14 cellular contexts compared by ENCODE assay signal in genomic region chr21:37358392-37358791, GRCh38. TPM values are rescaled to one million over a fixed set of nuclear protein-coding genes. Genes with fewer than 3 reads are reported as not detected.
A peak's percentile ranks its signal among the peaks of the same experiment; 100 is the strongest.
DNase-seq lines count a peak whose midpoint lies in the region; ATAC-seq and TF ChIP-seq lines count a peak whose summit lies in the region.
"Had no signal": no experiment of that assay in that cellular context is flagged by ENCODE, and none has a peak within 500 bp of the region (broad histone marks: within the 10 kb centered on the region; RNA-seq: fewer than 3 reads in every experiment).

No MANE protein-coding gene starts in this region.

- peaks cover 6% of the 10 kb centered on the region for H3K36me3 Mint-ChIP-seq in Caco-2 (ENCODE audit: insufficient read depth, unreplicated experiment)

- ATAC-seq in HG03097 (IDR thresholded peaks at IDR 0.05; ENCODE audit: low FRiP score, unreplicated experiment): no peak
- ATAC-seq: body of pancreas had no signal

- POLR2A ChIA-PET in Caco-2 (lab: Charles Lee): no interaction called here

- DNase-seq in Daoy (ENCODE audit: low read depth) (peak; percentile 32), NB4 (ENCODE audit: low read depth) (peak; percentile 95), dermis blood vessel endothelial cell (peak; percentile 97), lung microvascular endothelial cell (ENCODE audit: low read depth in 2 of 2) (peak; percentile 92 to 98), Caco-2 (no peak), AG20443 (ENCODE audit: low spot score) (no peak)
- DNase-seq in activated CD8-positive, alpha-beta memory T cell treated with anti-CD3 and anti-CD28 coated beads, Interleukin-2, amount 50 U/mL, for 4 hours: no peak
- DNase-seq: activated CD4-positive, alpha-beta T cell treated with anti-CD3 and anti-CD28 coated beads, Interleukin-2, amount 50 U/mL, for 1 hour; activated effector memory CD4-positive, alpha-beta T cell treated with anti-CD3 and anti-CD28 coated beads, Interleukin-2, amount 50 U/mL, for 16 hours; body of pancreas; CD4-positive, alpha-beta T cell; NCI-H1105 had no signal

- no peak overlapping the region for H3K4me3 Mint-ChIP-seq in Caco-2 (ENCODE audit: unreplicated experiment)
- H3K4me3 Mint-ChIP-seq: CD4-positive, alpha-beta T cell had no signal

- 0 out of 2 replicates have a peak, but pooled peaks cover 4% of the 10 kb centered on the region for H3K4me1 ChIP-seq in Caco-2
- H3K4me1 ChIP-seq: body of pancreas had no signal

- H3K27me3 ChIP-seq in Caco-2 (replicated peaks; ENCODE audit: control insufficient read depth, insufficient read depth, low read length): no peaks in the 10 kb centered on the region
- H3K27me3 ChIP-seq: body of pancreas had no signal

- BruUV-seq in Caco-2 (replicated peaks; lab: Mats Ljungman, UMichigan): no TSS peak

- no peaks in the 10 kb centered on the region for H3K9me3 Mint-ChIP-seq in Caco-2 (ENCODE audit: unreplicated experiment)
- H3K9me3 Mint-ChIP-seq: CD4-positive, alpha-beta T cell had no signal

- no peak overlapping the region for H3K27ac Mint-ChIP-seq in Caco-2 (ENCODE audit: unreplicated experiment)
- H3K27ac Mint-ChIP-seq: CD4-positive, alpha-beta T cell had no signal

- H3K4me1 Mint-ChIP-seq in Caco-2 (ENCODE audit: low read depth, unreplicated experiment): peaks cover 7% of the 10 kb centered on the region

- H3K4me3 ChIP-seq in NB4 (ENCODE audit: low read depth, low read length): peak overlapping the region; percentile 30
- H3K4me3 ChIP-seq in Caco-2 (ENCODE audit: low read depth, low read length): no peak overlapping the region
- H3K4me3 ChIP-seq: body of pancreas, SK-N-MC had no signal

- H3K27me3 Mint-ChIP-seq in Caco-2 (ENCODE audit: insufficient read depth, unreplicated experiment): no peaks in the 10 kb centered on the region

- intact Hi-C loops in Caco-2 (cut with micrococcal nuclease; ENCODE audit: unreplicated experiment): no loop called here

- no peaks in the 10 kb centered on the region for H3K9me3 ChIP-seq in Caco-2
- H3K9me3 ChIP-seq: body of pancreas had no signal

- no peak for TF ChIP-seq CTCF in NB4 (IDR thresholded peaks at IDR 0.05; ENCODE audit: low read depth, low read length)
- no peak for TF ChIP-seq CTCF in Caco-2 (IDR thresholded peaks at IDR 0.05; ENCODE audit: insufficient read depth in 1 of 2, low read depth in 1 of 2, low read length in 1 of 2, severe bottlenecking in 1 of 2, unreplicated experiment in 1 of 2)

- TF ChIP-seq POLR2A in NB4 (IDR thresholded peaks at IDR 0.05; ENCODE audit: extremely low read depth, insufficient read length): no peak

- CTCF ChIA-PET in Caco-2 (lab: Charles Lee): no interaction called here

- no peaks in the 10 kb centered on the region for H3K36me3 ChIP-seq in Caco-2 (ENCODE audit: control insufficient read depth, insufficient read depth, low read length)

RNA-seq across cellular contexts. Expression of gene DYRK1A, which starts 8.2 kb away (rescaled TPM):
- 34.8 and 36.9 TPM in 2 replicates for total RNA-seq in Daoy (2014; rRNA removed; shearing (Covaris generic))
- total RNA-seq in dermis blood vessel endothelial cell: 75.6 and 94.8 TPM in 2 replicates
- 39.9 and 72.4 TPM in 2 replicates for total RNA-seq in lung microvascular endothelial cell
- 50.9 and 51.5 TPM in 2 replicates for total RNA-seq in Caco-2 (2022)

Comparison
In these comparisons a context has a peak if more than half of its experiments do, and no peak if none do; other contexts are left out.
1. DNase-seq: peak in Daoy (single experiment), NB4 (single experiment), dermis blood vessel endothelial cell (single experiment) and lung microvascular endothelial cell (2 of 2); none in Caco-2 (0 of 2), activated CD8-positive, alpha-beta memory T cell treated with anti-CD3 and anti-CD28 coated beads, Interleukin-2, amount 50 U/mL, for 4 hours (single experiment) and AG20443 (single experiment).